In the genomic region with DNA sequence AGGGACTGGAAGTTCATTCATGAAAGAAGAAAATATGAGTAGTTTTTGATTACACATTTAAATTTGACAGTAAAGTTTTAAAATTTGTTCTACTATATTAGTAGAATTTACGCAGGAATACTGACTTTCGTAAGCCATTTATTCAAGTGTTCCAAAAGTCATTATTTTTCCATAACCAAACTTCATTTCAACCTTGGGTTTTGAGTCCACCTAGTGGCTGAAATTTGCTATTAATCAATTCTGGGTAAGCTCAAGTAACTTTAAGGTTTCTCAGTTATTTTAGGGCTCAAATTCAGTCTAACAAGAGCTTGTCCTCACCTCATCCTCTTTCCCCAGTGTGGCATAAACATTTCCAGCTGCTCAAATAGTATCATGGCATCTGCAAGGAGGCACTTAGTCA, we compare ENCODE assay signal across 9 cellular contexts.
DNase-seq lines count a peak whose midpoint lies in the region; ATAC-seq, FAIRE-seq and TF ChIP-seq lines count a peak whose summit lies in the region.
"Had no signal": no experiment of that assay in that cellular context is flagged by ENCODE, and none has a peak within 500 bp of the region (broad histone marks: within the 10 kb centered on the region; RNA-seq: fewer than 3 reads in every experiment).

No MANE protein-coding gene starts in this region.

- FAIRE-seq in small intestine (lab: Jason Lieb, UNC), result no peak

- WGBS in small intestine, 3 donors, result 17 to 18% (median 17%) methylated on average over 2 of the region's 2 CpGs

- no peaks in the 10 kb centered on the region for H3K36me3 Mint-ChIP-seq in natural killer cell

- TF ChIP-seq CTCF in epithelial cell of proximal tubule (conservative IDR thresholded peaks at IDR 0.05; ENCODE audit: low read depth, low read length) (peak; percentile 57), natural killer cell (IDR thresholded peaks at IDR 0.05) (no peak)

- no peaks in the 10 kb centered on the region for H3K4me1 ChIP-seq in small intestine (ENCODE audit: control insufficient read depth in 2 of 2, insufficient read depth in 1 of 2, low read depth in 1 of 2, low read length in 1 of 2)

- H3K4me3 Mint-ChIP-seq in natural killer cell, result no peak overlapping the region
- H3K4me3 Mint-ChIP-seq: T-helper 1 cell treated with Interleukin-12 subunit alpha and Interleukin-12 subunit beta and Interleukin-4 antibody, amounts not matched to agents 30 μg/mL and 1 μg/mL, for 36 hours had no signal

- H3K4me1 Mint-ChIP-seq in natural killer cell, result no peaks in the 10 kb centered on the region

- H3K9me3 ChIP-seq in small intestine (ENCODE audit: control insufficient read depth, low read depth), result no peaks in the 10 kb centered on the region

- no peaks in the 10 kb centered on the region for H3K27me3 ChIP-seq in small intestine (ENCODE audit: control insufficient read depth in 2 of 2, insufficient read depth in 2 of 2, low read length in 2 of 2)

- intact Hi-C loops in natural killer cell (cut with micrococcal nuclease), result no loop called here

- H3K4me3 ChIP-seq in epithelial cell of proximal tubule (ENCODE audit: low read depth, low read length), result no peak overlapping the region
- H3K4me3 ChIP-seq in small intestine (ENCODE audit: low read depth in 1 of 2, low read length in 2 of 2), result no peak overlapping the region

- DNase-seq in DMS 273 (lab: John Stamatoyannopoulos, UW; ENCODE audit: unreplicated experiment) (peak; percentile 53), DMS 273 treated with DMSO at 0.1 percent for 48 hours (lab: John Stamatoyannopoulos, UW) (no peak), NCI-H460 (ENCODE audit: extremely low read depth, low read depth) (peak; percentile 12), epithelial cell of proximal tubule (ENCODE audit: low read depth) (no peak), small intestine (peak; percentile 16), natural killer cell (no peak)
- no peak for DNase-seq in activated CD8-positive, alpha-beta memory T cell treated with anti-CD3 and anti-CD28 coated beads for 24 hours

- no peak overlapping the region for H3K27ac ChIP-seq in small intestine (ENCODE audit: low read depth in 1 of 2, low read length in 1 of 2)

- H3K27ac Mint-ChIP-seq in natural killer cell, result no peak overlapping the region
- H3K27ac Mint-ChIP-seq: T-helper 1 cell treated with Interleukin-12 subunit alpha and Interleukin-12 subunit beta and Interleukin-4 antibody, amounts not matched to agents 30 μg/mL and 1 μg/mL, for 36 hours had no signal

- H3K9me3 Mint-ChIP-seq in natural killer cell, result no peaks in the 10 kb centered on the region
- H3K9me3 Mint-ChIP-seq: T-helper 1 cell treated with Interleukin-12 subunit alpha and Interleukin-12 subunit beta and Interleukin-4 antibody, amounts not matched to agents 30 μg/mL and 1 μg/mL, for 36 hours had no signal

- peaks cover 0 to 11% of the 10 kb centered on the region in 2 donors for H3K27me3 Mint-ChIP-seq in natural killer cell (ENCODE audit: low read depth in 2 of 2)

- no peak for ATAC-seq in natural killer cell
- no peak for ATAC-seq in HG03095 (IDR thresholded peaks at IDR 0.05; ENCODE audit: unreplicated experiment)

- no peaks in the 10 kb centered on the region for H3K36me3 ChIP-seq in small intestine (ENCODE audit: control insufficient read depth in 2 of 2, insufficient read depth in 2 of 2, low read length in 2 of 2)

Comparison
In these comparisons a context has a peak if more than half of its experiments do, and no peak if none do; other contexts are left out.
1. DNase-seq: peak in DMS 273 (single experiment), NCI-H460 (single experiment) and small intestine (single experiment); none in DMS 273 treated with DMSO at 0.1 percent for 48 hours (single experiment), epithelial cell of proximal tubule (single experiment), activated CD8-positive, alpha-beta memory T cell treated with anti-CD3 and anti-CD28 coated beads for 24 hours (single experiment) and natural killer cell (single experiment).